ENCODE assay signal across 1 cellular context in genomic region chr16:10968509-10968908, GRCh38.
TF ChIP-seq lines count a peak whose summit lies in the region.

No MANE protein-coding gene starts in this region.

TF ChIP-seq in IMR-90, 13 proteins besides CTCF, POLR2A, EP300 and RAD21:
- TF ChIP-seq BHLHE40 (IDR thresholded peaks at IDR 0.05; ENCODE audit: low read depth, low read length) (no peak), NFE2L2 (IDR thresholded peaks at IDR 0.05; ENCODE audit: low read depth, low read length) (no peak), CEBPB (IDR thresholded peaks at IDR 0.05; ENCODE audit: low read depth, low read length) (no peak), USF2 (IDR thresholded peaks at IDR 0.05; ENCODE audit: low read depth, low read length) (0 out of 2 replicates have a peak, but pooled peaks have one; percentile 9), ELK1 (IDR thresholded peaks at IDR 0.05; ENCODE audit: borderline replicate concordance, low read depth, low read length) (no peak)
